Comparison of ENCODE assay signal across 9 cellular contexts in the genomic region with DNA sequence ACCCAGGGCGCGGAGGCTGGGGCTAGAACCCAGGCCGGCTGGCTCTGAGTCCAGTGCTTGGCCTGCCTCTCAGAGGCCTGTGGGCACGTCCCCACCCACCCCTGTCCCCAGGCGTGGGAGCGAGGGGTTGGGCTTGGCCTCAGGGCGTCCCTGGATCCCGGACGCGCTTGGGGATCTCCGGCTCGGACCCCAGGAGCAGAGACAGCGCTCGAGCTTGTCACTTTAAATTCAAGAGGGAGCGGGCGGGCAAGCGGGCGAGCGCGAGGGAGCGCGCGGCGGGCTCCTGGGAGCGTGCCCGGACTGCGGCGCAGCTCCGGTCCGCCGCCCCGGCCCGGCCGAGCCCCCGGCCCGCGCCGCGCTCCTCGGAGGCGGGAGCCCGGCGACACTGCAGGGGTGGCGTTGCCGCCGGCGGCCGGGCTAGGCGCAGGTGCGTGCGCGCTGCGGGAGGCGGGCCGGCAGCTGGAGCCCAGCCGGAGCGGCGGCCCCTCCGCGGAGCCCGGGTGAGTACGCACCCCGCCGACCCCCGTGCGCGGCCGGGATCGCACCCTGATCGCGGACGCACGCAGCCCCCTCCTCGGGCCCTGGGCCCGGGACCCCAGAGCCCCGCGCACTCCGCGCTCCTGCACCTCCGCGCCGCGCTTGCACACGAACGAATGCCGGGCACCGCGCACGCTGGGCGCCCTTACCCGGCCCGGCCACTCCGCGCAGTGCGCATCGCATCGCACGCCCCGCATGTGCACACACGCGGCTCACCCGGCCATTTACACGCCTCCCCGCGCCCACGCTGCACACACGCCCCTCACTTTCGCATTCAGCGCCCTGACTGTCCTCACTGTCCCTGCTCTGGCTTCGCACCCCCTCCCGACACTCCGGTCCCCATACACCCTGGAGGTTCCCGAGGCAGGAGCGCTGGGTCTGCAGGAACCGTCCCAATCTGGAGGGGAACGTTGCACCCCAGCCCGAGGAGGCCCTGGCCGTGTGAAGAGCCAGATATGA. TPM values are rescaled to one million over a fixed set of nuclear protein-coding genes. Genes with fewer than 3 reads are reported as not detected.
A peak's percentile ranks its signal among the peaks of the same experiment; 100 is the strongest.
DNase-seq lines count a peak whose midpoint lies in the region; ATAC-seq lines count a peak whose summit lies in the region.
"Had no signal": no experiment of that assay in that cellular context is flagged by ENCODE, and none has a peak within 500 bp of the region (broad histone marks: within the 10 kb centered on the region; RNA-seq: fewer than 3 reads in every experiment).

SYT12 (plus strand) TSS at position 174 of the 996 bp plus-strand sequence. CDS start 7,011 bp downstream, outside the sequence.

- ATAC-seq in HG03108 (IDR thresholded peaks at IDR 0.05; ENCODE audit: unreplicated experiment) (no peak), HG03175 (IDR thresholded peaks at IDR 0.05; ENCODE audit: unreplicated experiment) (no peak)

- intact Hi-C loops in head of caudate nucleus (cut with DNase I) = no loop called here

- DNase-seq in NCI-H2227 (lab: John Stamatoyannopoulos, UW; ENCODE audit: unreplicated experiment) (peak; percentile 38), NCI-H2227 treated with DMSO at 0.1 percent for 48 hours (lab: John Stamatoyannopoulos, UW) (no peak), head of caudate nucleus (peak in 29 of 42 donors; percentile 5 to 65 (median 39)), renal cortical epithelial cell (ENCODE audit: low read depth) (no peak)
- peak; percentile 29 for DNase-seq in activated CD8-positive, alpha-beta memory T cell treated with anti-CD3 and anti-CD28 coated beads, Interleukin-2, amount 50 U/mL, for 4 hours
- no peak for DNase-seq in central memory CD4-positive, alpha-beta T cell
- DNase-seq: DND-41 had no signal

RNA-seq across cellular contexts. Expression of gene SYT12, which starts in this region (rescaled TPM):
- 0.87 and 10.6 TPM in 2 replicates for total RNA-seq in renal cortical epithelial cell

Comparison
In these comparisons a context has a peak if more than half of its experiments do, and no peak if none do; other contexts are left out.
1. DNase-seq: peak in NCI-H2227 (single experiment), activated CD8-positive, alpha-beta memory T cell treated with anti-CD3 and anti-CD28 coated beads, Interleukin-2, amount 50 U/mL, for 4 hours (single experiment) and head of caudate nucleus (29 of 42); none in NCI-H2227 treated with DMSO at 0.1 percent for 48 hours (single experiment), renal cortical epithelial cell (single experiment) and central memory CD4-positive, alpha-beta T cell (single experiment).